Comparison of ENCODE assay signal across 1 cellular context in the genomic region with DNA sequence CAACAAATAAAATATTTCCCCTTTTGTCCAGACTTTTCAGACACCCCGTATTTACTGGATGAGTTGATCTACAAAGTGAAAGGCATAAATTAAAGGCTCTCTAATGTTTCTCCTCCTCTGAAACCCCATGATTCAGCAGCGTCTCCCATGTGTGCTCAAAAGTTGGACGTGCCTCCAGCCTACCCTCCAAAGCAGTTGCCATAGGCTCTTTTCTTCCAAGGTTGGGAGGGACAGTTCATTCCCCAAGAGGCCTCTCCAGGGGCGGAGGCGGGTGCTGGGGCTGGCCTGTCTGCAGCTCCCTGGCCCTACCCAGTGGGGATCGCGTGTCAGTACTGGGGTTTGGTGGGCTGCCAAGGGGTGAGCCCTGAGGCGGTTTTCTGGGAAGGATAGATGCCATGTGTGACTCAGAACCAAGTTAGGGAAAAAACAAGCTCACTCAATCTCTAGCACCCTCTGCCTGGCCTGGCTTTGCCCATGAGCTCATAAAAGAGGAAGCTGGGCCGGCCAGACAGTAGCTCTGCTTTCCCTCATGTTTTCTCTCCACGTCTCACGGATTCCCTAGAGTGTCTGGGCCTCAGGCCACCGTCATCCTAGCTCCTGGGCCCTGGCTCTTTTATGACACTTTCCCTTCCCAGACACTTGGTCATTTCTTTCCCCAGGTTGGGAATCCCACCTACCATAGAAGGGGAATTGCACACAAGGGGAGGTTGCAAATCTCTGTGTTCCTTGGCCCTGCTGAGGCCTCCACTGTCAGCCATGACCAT.
TF ChIP-seq lines count a peak whose summit lies in the region.

No MANE protein-coding gene starts in this region.

TF ChIP-seq in WTC11, 78 proteins besides CTCF, POLR2A, EP300 and RAD21 (continued from another document):
- TF ChIP-seq, protein P1, sequence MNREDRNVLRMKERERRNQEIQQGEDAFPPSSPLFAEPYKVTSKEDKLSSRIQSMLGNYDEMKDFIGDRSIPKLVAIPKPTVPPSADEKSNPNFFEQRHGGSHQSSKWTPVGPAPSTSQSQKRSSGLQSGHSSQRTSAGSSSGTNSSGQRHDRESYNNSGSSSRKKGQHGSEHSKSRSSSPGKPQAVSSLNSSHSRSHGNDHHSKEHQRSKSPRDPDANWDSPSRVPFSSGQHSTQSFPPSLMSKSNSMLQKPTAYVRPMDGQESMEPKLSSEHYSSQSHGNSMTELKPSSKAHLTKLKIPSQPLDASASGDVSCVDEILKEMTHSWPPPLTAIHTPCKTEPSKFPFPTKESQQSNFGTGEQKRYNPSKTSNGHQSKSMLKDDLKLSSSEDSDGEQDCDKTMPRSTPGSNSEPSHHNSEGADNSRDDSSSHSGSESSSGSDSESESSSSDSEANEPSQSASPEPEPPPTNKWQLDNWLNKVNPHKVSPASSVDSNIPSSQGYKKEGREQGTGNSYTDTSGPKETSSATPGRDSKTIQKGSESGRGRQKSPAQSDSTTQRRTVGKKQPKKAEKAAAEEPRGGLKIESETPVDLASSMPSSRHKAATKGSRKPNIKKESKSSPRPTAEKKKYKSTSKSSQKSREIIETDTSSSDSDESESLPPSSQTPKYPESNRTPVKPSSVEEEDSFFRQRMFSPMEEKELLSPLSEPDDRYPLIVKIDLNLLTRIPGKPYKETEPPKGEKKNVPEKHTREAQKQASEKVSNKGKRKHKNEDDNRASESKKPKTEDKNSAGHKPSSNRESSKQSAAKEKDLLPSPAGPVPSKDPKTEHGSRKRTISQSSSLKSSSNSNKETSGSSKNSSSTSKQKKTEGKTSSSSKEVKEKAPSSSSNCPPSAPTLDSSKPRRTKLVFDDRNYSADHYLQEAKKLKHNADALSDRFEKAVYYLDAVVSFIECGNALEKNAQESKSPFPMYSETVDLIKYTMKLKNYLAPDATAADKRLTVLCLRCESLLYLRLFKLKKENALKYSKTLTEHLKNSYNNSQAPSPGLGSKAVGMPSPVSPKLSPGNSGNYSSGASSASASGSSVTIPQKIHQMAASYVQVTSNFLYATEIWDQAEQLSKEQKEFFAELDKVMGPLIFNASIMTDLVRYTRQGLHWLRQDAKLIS (CRISPR knock-in tag; IDR thresholded peaks at IDR 0.05; ENCODE audit: borderline replicate concordance): no peak
- TF ChIP-seq FOXJ3 (CRISPR knock-in tag; IDR thresholded peaks at IDR 0.05; ENCODE audit: borderline replicate concordance) (no peak), EMX1 (CRISPR knock-in tag; IDR thresholded peaks at IDR 0.05) (no peak), TP53 (CRISPR knock-in tag; IDR thresholded peaks at IDR 0.05) (no peak), GABPB1 (CRISPR knock-in tag; IDR thresholded peaks at IDR 0.05) (no peak), SOX15 (CRISPR knock-in tag; IDR thresholded peaks at IDR 0.05) (no peak), ZNF317 (CRISPR knock-in tag; IDR thresholded peaks at IDR 0.05; ENCODE audit: borderline replicate concordance, low read depth) (no peak), HMGA2 (CRISPR knock-in tag; IDR thresholded peaks at IDR 0.05) (no peak)
- TF ChIP-seq, protein P2, sequence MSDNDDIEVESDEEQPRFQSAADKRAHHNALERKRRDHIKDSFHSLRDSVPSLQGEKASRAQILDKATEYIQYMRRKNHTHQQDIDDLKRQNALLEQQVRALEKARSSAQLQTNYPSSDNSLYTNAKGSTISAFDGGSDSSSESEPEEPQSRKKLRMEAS (CRISPR knock-in tag; IDR thresholded peaks at IDR 0.05): no peak
- TF ChIP-seq, protein P3, sequence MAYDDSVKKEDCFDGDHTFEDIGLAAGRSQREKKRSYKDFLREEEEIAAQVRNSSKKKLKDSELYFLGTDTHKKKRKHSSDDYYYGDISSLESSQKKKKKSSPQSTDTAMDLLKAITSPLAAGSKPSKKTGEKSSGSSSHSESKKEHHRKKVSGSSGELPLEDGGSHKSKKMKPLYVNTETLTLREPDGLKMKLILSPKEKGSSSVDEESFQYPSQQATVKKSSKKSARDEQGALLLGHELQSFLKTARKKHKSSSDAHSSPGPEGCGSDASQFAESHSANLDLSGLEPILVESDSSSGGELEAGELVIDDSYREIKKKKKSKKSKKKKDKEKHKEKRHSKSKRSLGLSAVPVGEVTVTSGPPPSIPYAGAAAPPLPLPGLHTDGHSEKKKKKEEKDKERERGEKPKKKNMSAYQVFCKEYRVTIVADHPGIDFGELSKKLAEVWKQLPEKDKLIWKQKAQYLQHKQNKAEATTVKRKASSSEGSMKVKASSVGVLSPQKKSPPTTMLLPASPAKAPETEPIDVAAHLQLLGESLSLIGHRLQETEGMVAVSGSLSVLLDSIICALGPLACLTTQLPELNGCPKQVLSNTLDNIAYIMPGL (CRISPR knock-in tag; IDR thresholded peaks at IDR 0.05): no peak
- TF ChIP-seq, protein P4, sequence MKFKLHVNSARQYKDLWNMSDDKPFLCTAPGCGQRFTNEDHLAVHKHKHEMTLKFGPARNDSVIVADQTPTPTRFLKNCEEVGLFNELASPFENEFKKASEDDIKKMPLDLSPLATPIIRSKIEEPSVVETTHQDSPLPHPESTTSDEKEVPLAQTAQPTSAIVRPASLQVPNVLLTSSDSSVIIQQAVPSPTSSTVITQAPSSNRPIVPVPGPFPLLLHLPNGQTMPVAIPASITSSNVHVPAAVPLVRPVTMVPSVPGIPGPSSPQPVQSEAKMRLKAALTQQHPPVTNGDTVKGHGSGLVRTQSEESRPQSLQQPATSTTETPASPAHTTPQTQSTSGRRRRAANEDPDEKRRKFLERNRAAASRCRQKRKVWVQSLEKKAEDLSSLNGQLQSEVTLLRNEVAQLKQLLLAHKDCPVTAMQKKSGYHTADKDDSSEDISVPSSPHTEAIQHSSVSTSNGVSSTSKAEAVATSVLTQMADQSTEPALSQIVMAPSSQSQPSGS (CRISPR knock-in tag; IDR thresholded peaks at IDR 0.05; ENCODE audit: borderline replicate concordance, low read depth): no peak
- TF ChIP-seq, protein P5, sequence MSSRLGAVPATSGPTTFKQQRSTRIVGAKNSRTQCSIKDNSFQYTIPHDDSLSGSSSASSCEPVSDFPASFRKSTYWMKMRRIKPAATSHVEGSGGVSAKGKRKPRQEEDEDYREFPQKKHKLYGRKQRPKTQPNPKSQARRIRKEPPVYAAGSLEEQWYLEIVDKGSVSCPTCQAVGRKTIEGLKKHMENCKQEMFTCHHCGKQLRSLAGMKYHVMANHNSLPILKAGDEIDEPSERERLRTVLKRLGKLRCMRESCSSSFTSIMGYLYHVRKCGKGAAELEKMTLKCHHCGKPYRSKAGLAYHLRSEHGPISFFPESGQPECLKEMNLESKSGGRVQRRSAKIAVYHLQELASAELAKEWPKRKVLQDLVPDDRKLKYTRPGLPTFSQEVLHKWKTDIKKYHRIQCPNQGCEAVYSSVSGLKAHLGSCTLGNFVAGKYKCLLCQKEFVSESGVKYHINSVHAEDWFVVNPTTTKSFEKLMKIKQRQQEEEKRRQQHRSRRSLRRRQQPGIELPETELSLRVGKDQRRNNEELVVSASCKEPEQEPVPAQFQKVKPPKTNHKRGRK (CRISPR knock-in tag; IDR thresholded peaks at IDR 0.05; ENCODE audit: borderline replicate concordance): no peak
